Comparison of ENCODE assay signal across 21 cellular contexts in genomic region chr2:15565994-15566671, GRCh38. TPM values are rescaled to one million over a fixed set of nuclear protein-coding genes. Genes with fewer than 3 reads are reported as not detected.
DNase-seq lines count a peak whose midpoint lies in the region; ATAC-seq, FAIRE-seq and TF ChIP-seq lines count a peak whose summit lies in the region.
"Had no signal": no experiment of that assay in that cellular context is flagged by ENCODE, and none has a peak within 500 bp of the region (broad histone marks: within the 10 kb centered on the region; RNA-seq: fewer than 3 reads in every experiment).

No MANE protein-coding gene starts in this region.

- H2BK20ac ChIP-seq in IMR-90 (ENCODE audit: low read depth, low read length), result no peak overlapping the region

- H3K4me1 ChIP-seq in A549, result peaks cover 4% of the 10 kb centered on the region; the same call in 1 of the 3 replicates
- no peaks in the 10 kb centered on the region for H3K4me1 ChIP-seq in IMR-90 (ENCODE audit: control insufficient read depth, insufficient read depth, low read length)
- peaks cover 13 to 26% of the 10 kb centered on the region in 2 experiments for H3K4me1 ChIP-seq in K562 (replicated peaks in 1 of 2; ENCODE audit: control insufficient read depth in 2 of 2, insufficient read depth in 2 of 2, low read length in 2 of 2)
- H3K4me1 ChIP-seq: Caco-2 had no signal

- H3K27me3 ChIP-seq in IMR-90 (ENCODE audit: control insufficient read depth, insufficient read depth, low read length) (no peaks in the 10 kb centered on the region), K562 (ENCODE audit: control insufficient read depth in 2 of 2, insufficient read depth in 2 of 2, low read length in 2 of 2) (no peaks in the 10 kb centered on the region)
- H3K27me3 ChIP-seq: BLaER1 treated with 17β-estradiol and CSF1 and Interleukin-3, amounts not matched to agents 10 nM and 100 nM had no signal

- no peak overlapping the region for H3K18ac ChIP-seq in IMR-90 (ENCODE audit: low read depth, low read length)

- TF ChIP-seq CTCF in A549 (IDR thresholded peaks at IDR 0.05) (no peak), IMR-90 (conservative IDR thresholded peaks at IDR 0.05; ENCODE audit: low read depth, low read length) (no peak), K562 (IDR thresholded peaks at IDR 0.05 in 2 of 3, conservative IDR thresholded peaks at IDR 0.05 in 1 of 3; ENCODE audit: insufficient read depth in 2 of 3, low read depth in 1 of 3, low read length in 3 of 3) (no peak)

- CTCF ChIA-PET in A549 (lab: Yijun Ruan, JAX) (interaction anchor here (0.7 kb wide), 1 partner anchor 11 kb away, joined by 3 read pairs; no protein-coding TSS in a partner anchor), IMR-90 (lab: Yijun Ruan, JAX) (interaction anchor here (0.6 to 1.5 kb wide), 2 partner anchors 11 to 25 kb away, joined by 3 to 4 read pairs; no protein-coding TSS in a partner anchor), K562 (lab: Yijun Ruan, JAX; ENCODE audit: low intra/inter-chr PET ratio) (no interaction called here)

- no peak overlapping the region for H2AFZ ChIP-seq in IMR-90 (replicated peaks; ENCODE audit: low read length, poor library complexity)
- peak overlapping the region; percentile 66 for H2AFZ ChIP-seq in K562 (ENCODE audit: low read depth, low read length)

- no peak overlapping the region for H3K4ac ChIP-seq in IMR-90 (ENCODE audit: low read depth, low read length)

- TF ChIP-seq POLR2A in A549 (IDR thresholded peaks at IDR 0.05; ENCODE audit: low read length), result no peak
- TF ChIP-seq POLR2A in IMR-90 (IDR thresholded peaks at IDR 0.05; ENCODE audit: low read depth, low read length), result no peak
- no peak for TF ChIP-seq POLR2A in K562 (conservative IDR thresholded peaks at IDR 0.05)

- TF ChIP-seq EP300 in A549 (IDR thresholded peaks at IDR 0.05), result no peak
- TF ChIP-seq EP300 in K562 (IDR thresholded peaks at IDR 0.05; ENCODE audit: low read length), result no peak

- H4K5ac ChIP-seq in IMR-90 (ENCODE audit: low read depth, low read length), result no peak overlapping the region

- H2AK5ac ChIP-seq in IMR-90 (ENCODE audit: low read depth, low read length), result no peak overlapping the region

- H3K27ac ChIP-seq in A549 (no peak overlapping the region), IMR-90 (ENCODE audit: insufficient read depth, low read length) (no peak overlapping the region), K562 (ENCODE audit: extremely low read depth, low read depth, low read length) (no peak overlapping the region)
- H3K27ac ChIP-seq: BLaER1 treated with 17β-estradiol and CSF1 and Interleukin-3, amounts not matched to agents 10 nM and 100 nM; C4-2B had no signal

- no peaks in the 10 kb centered on the region for H3K36me3 ChIP-seq in IMR-90 (ENCODE audit: control insufficient read depth, insufficient read depth, low read length)
- H3K36me3 ChIP-seq in K562 (ENCODE audit: control insufficient read depth, insufficient read depth, low read length), result no peaks in the 10 kb centered on the region
- H3K36me3 ChIP-seq: BLaER1 treated with 17β-estradiol and CSF1 and Interleukin-3, amounts not matched to agents 10 nM and 100 nM had no signal

- no peaks in the 10 kb centered on the region for H3K9me1 ChIP-seq in IMR-90 (ENCODE audit: insufficient read depth, low read length)
- H3K9me1 ChIP-seq in K562 (ENCODE audit: control insufficient read depth, insufficient read depth, low read length), result no peaks in the 10 kb centered on the region

- ATAC-seq in A549, result no peak
- no peak for ATAC-seq in IMR-90 (ENCODE audit: low read depth)
- ATAC-seq in K562, result no peak
- ATAC-seq in GM21390 (IDR thresholded peaks at IDR 0.05; ENCODE audit: unreplicated experiment), result no peak
- ATAC-seq: CD8-positive, alpha-beta T cell; GM12878 had no signal

- 0% methylated on average over 2 of the region's 2 CpGs for WGBS in A549 (ENCODE audit: missing lambda C conversion rate)
- no CpG with 5 or more reads among the region's 2 CpGs for WGBS in IMR-90 (ENCODE audit: extremely low coverage in 2 of 2, insufficient read length in 1 of 2), 2 experiments
- WGBS in K562 (ENCODE audit: insufficient coverage, low coverage, missing lambda C conversion rate), result 44% methylated on average over 2 of the region's 2 CpGs

- H4K20me1 ChIP-seq in IMR-90 (ENCODE audit: insufficient read depth, low read length) (no peaks in the 10 kb centered on the region), K562 (replicated peaks; ENCODE audit: control insufficient read depth, insufficient read depth, low read length) (no peaks in the 10 kb centered on the region)
- H4K20me1 ChIP-seq: BLaER1 treated with 17β-estradiol and CSF1 and Interleukin-3, amounts not matched to agents 10 nM and 100 nM had no signal

- dilution Hi-C loops in IMR-90 (cut with HindIII; ENCODE audit: low sequenced_read_pairs, unreplicated experiment), result no loop called here

- intact Hi-C loops in IMR-90 (cut with micrococcal nuclease) (loop anchor here (10.0 kb wide), 2 partner anchors 391 to 521 kb away; no protein-coding TSS in a partner anchor), K562 (cut with micrococcal nuclease) (no loop called here)

- BruUV-seq in IMR-90 (replicated peaks; lab: Mats Ljungman, UMichigan) (no TSS peak), K562 (replicated peaks; lab: Mats Ljungman, UMichigan) (no TSS peak)

- H3K14ac ChIP-seq in IMR-90 (replicated peaks; ENCODE audit: low read depth, low read length), result no peak overlapping the region

- H3K56ac ChIP-seq in IMR-90 (ENCODE audit: extremely low read depth, insufficient read depth, low read length), result no peak overlapping the region

- DNase-seq in A549 (ENCODE audit: low read depth in 1 of 2, low spot score in 1 of 2) (no peak), IMR-90 (no peak), K562 (ENCODE audit: extremely low read depth in 1 of 4, low spot score in 3 of 4) (no peak), GM03348 (ENCODE audit: low spot score) (no peak)
- DNase-seq: 8988T; AML-193; Caco-2; Calu3; CD4-positive, alpha-beta T cell; CD8-positive, alpha-beta T cell; DMS79 treated with DMSO at 0.1 percent for 48 hours; GF-D8 had no signal

- POLR2A ChIA-PET in A549 (lab: Yijun Ruan, JAX) (no interaction called here), IMR-90 (lab: Charles Lee; ENCODE audit: unreplicated experiment) (no interaction called here), K562 (lab: Yijun Ruan, JAX) (interaction anchor here (1.0 to 2.2 kb wide), 2 partner anchors 11 kb away, joined by 3 to 5 read pairs; no protein-coding TSS in a partner anchor)

- in situ Hi-C loops in IMR-90 (cut with MboI; ENCODE audit: low sequenced_read_pairs) (no loop called here), K562 (cut with MboI) (no loop called here)

- H3K79me1 ChIP-seq in IMR-90 (ENCODE audit: low read depth in 1 of 2, low read length in 2 of 2), result no peaks in the 10 kb centered on the region

- no peak overlapping the region for H4K8ac ChIP-seq in IMR-90 (ENCODE audit: low read depth in 2 of 2, low read length in 2 of 2)

- H3K4me2 ChIP-seq in A549 (no peak overlapping the region), IMR-90 (ENCODE audit: low read depth, low read length) (no peak overlapping the region), K562 (ENCODE audit: insufficient read depth, low read length) (no peak overlapping the region)
- H3K4me2 ChIP-seq: BLaER1 treated with 17β-estradiol and CSF1 and Interleukin-3, amounts not matched to agents 10 nM and 100 nM had no signal

- H2BK120ac ChIP-seq in IMR-90 (ENCODE audit: low read depth, low read length), result no peak overlapping the region

- no peak overlapping the region for H3K9ac ChIP-seq in IMR-90 (ENCODE audit: low read depth, low read length)
- no peak overlapping the region for H3K9ac ChIP-seq in K562 (ENCODE audit: insufficient read depth in 1 of 2, low read depth in 2 of 2, low read length in 2 of 2)
- H3K9ac ChIP-seq: BLaER1 treated with 17β-estradiol and CSF1 and Interleukin-3, amounts not matched to agents 10 nM and 100 nM had no signal

- H2AK9ac ChIP-seq in IMR-90 (replicated peaks; ENCODE audit: low read depth, low read length, poor library complexity), result no peak overlapping the region

- H3K79me2 ChIP-seq in K562 (ENCODE audit: control insufficient read depth, insufficient read depth, low read length), result peaks cover 11% of the 10 kb centered on the region

- FAIRE-seq in A549 (lab: Jason Lieb, UNC) (no peak), K562 (lab: Jason Lieb, UNC) (no peak)
- FAIRE-seq: A204.1, D721Med, G401.6, GM12878, GM12892, GM18507 had no signal

- H3K4me3 ChIP-seq in A549 (no peak overlapping the region), IMR-90 (ENCODE audit: insufficient read depth, low read depth, low read length) (no peak overlapping the region), K562 (no peak overlapping the region)
- H3K4me3 ChIP-seq: BLaER1 treated with 17β-estradiol and CSF1 and Interleukin-3, amounts not matched to agents 10 nM and 100 nM; GM12878 had no signal

- TF ChIP-seq RAD21 in A549 (conservative IDR thresholded peaks at IDR 0.05 in 1 of 2, IDR thresholded peaks at IDR 0.05 in 1 of 2), result no peak
- no peak for TF ChIP-seq RAD21 in IMR-90 (IDR thresholded peaks at IDR 0.05; ENCODE audit: low read length)
- no peak for TF ChIP-seq RAD21 in K562 (CRISPR knock-in tag; conservative IDR thresholded peaks at IDR 0.05 in 1 of 2, IDR thresholded peaks at IDR 0.05 in 1 of 2)

- no peak overlapping the region for H2BK15ac ChIP-seq in IMR-90 (ENCODE audit: low read depth, low read length)

- H3K23ac ChIP-seq in IMR-90 (ENCODE audit: low read depth, low read length), result no peak overlapping the region

- H2BK5ac ChIP-seq in IMR-90 (ENCODE audit: low read depth, low read length, poor library complexity, severe bottlenecking), result no peak overlapping the region

- H4K91ac ChIP-seq in IMR-90 (ENCODE audit: insufficient read depth, low read depth, low read length), result no peak overlapping the region

- H3K9me3 ChIP-seq in A549, result no peaks in the 10 kb centered on the region
- no peaks in the 10 kb centered on the region for H3K9me3 ChIP-seq in IMR-90 (ENCODE audit: control insufficient read depth, insufficient read depth, low read length)
- no peaks in the 10 kb centered on the region for H3K9me3 ChIP-seq in K562 (replicated peaks; ENCODE audit: control insufficient read depth, insufficient read depth, low read depth, low read length)
- H3K9me3 ChIP-seq: BLaER1 treated with 17β-estradiol and CSF1 and Interleukin-3, amounts not matched to agents 10 nM and 100 nM; Caco-2 had no signal

RNA-seq across cellular contexts. Expression of gene NBAS, which starts 5.0 kb away (rescaled TPM):
- 34.9 and 45.1 TPM in 2 replicates for polyA plus RNA-seq in A549 (2011; rRNA removed)
- 9.7 and 11.2 TPM in 2 replicates for polyA plus RNA-seq in A549 (2012; cell fraction: cytosol; rRNA removed)
- polyA plus RNA-seq in A549 (2012; cell fraction: nucleus; rRNA removed), result 30.2 and 38.0 TPM in 2 replicates
- polyA plus RNA-seq in A549 (2017; fragmentation: RNase III; extraction: RNeasy Plus Mini Kit Qiagen cat#74134 plus additional on column Dnase treatment), result 15.9 to 16.7 TPM (median 16.6 TPM) in 3 replicates
- polyA minus RNA-seq in A549 (2011; rRNA and poly(A)+ RNA removed), result 95.3 and 103 TPM in 2 replicates
- total RNA-seq in IMR-90 (2012; rRNA removed), result 88.9 and 105 TPM in 2 replicates
- 20.4 and 22.3 TPM in 2 replicates for polyA plus RNA-seq in IMR-90 (2012; rRNA removed)
- polyA plus RNA-seq in IMR-90 (2012; cell fraction: cytosol; rRNA removed), result 12.9 and 22.1 TPM in 2 replicates
- 19.6 and 27.3 TPM in 2 replicates for polyA plus RNA-seq in IMR-90 (2012; cell fraction: nucleus; rRNA removed; ENCODE audit: low replicate concordance)
- total RNA-seq in K562 (2011; cell fraction: chromatin; rRNA removed; ENCODE audit: low replicate concordance), result 91.7 and 241 TPM in 2 replicates
- 43.5 and 55.7 TPM in 2 replicates for total RNA-seq in K562 (2011; cell fraction: nucleolus; rRNA removed)
- 65.8 and 79.2 TPM in 2 replicates for total RNA-seq in K562 (2011; cell fraction: nucleoplasm; rRNA removed)
- 69.9 and 79.6 TPM in 2 replicates for total RNA-seq in K562 (2014; rRNA removed)
- total RNA-seq in K562 (2014; rRNA removed; fragmentation: Illumina TruSeq; extraction: Trizol), result 90.3 and 91.4 TPM in 2 replicates
- 90.1 and 94.4 TPM in 2 replicates for total RNA-seq in K562 (2015; rRNA removed; fragmentation: Illumina TruSeq; extraction: Trizol)
- total RNA-seq in K562 (2021), result 91.2 and 95.8 TPM in 2 replicates
- 55.3 and 56.7 TPM in 2 replicates for polyA plus RNA-seq in K562 (2011; rRNA removed)
- polyA plus RNA-seq in K562 (2011; cell fraction: cytosol; rRNA removed), result 40.2 and 57.1 TPM in 2 replicates
- 61.7 and 63.2 TPM in 2 replicates for polyA plus RNA-seq in K562 (2011; cell fraction: nucleus; rRNA removed)
- polyA plus RNA-seq in K562 (2012), result 55.4 and 126 TPM in 2 replicates
- polyA plus RNA-seq in K562 (2014; fragmentation: Illumina TruSeq; extraction: Trizol), result 63.7 and 70.8 TPM in 2 replicates
- 10 to 100 TPM; 15.3 to 33.5 TPM for polyA plus RNA-seq in K562 (2014; fragmentation: Nextera tagmentation; extraction: Ambion mirVana)
- 43.1 and 49.5 TPM in 2 replicates for polyA plus RNA-seq in K562 (2014; rRNA removed)
- polyA minus RNA-seq in K562 (2011; rRNA and poly(A)+ RNA removed), result 182 and 229 TPM in 2 replicates
- polyA minus RNA-seq in K562 (2011; cell fraction: cytosol; rRNA and poly(A)+ RNA removed), result 75.2 and 76.4 TPM in 2 replicates
- 67.5 and 123 TPM in 2 replicates for polyA minus RNA-seq in K562 (2011; cell fraction: nucleus; rRNA and poly(A)+ RNA removed)

RNA-seq across cellular contexts. Expression of gene DDX1, which starts 25.5 kb away (rescaled TPM):
- polyA plus RNA-seq in A549 (2011; rRNA removed) (166 and 214 TPM in 2 replicates), A549 (2017; fragmentation: RNase III; extraction: RNeasy Plus Mini Kit Qiagen cat#74134 plus additional on column Dnase treatment) (157 to 176 TPM (median 160 TPM) in 3 replicates), IMR-90 (2012; rRNA removed) (62.9 and 73.6 TPM in 2 replicates), K562 (2011; rRNA removed) (143 and 249 TPM in 2 replicates), K562 (2014; fragmentation: Illumina TruSeq; extraction: Trizol) (217 and 239 TPM in 2 replicates), K562 (2014; fragmentation: Nextera tagmentation; extraction: Ambion mirVana) (100 to 1,000 TPM; 172 to 265 TPM), K562 (2014; rRNA removed) (176 and 184 TPM in 2 replicates)
- polyA plus RNA-seq in A549 (2012; cell fraction: cytosol; rRNA removed), result 60.7 and 76.3 TPM in 2 replicates
- polyA plus RNA-seq in A549 (2012; cell fraction: nucleus; rRNA removed), result 27.4 and 41.0 TPM in 2 replicates
- 34.0 and 36.3 TPM in 2 replicates for polyA minus RNA-seq in A549 (2011; rRNA and poly(A)+ RNA removed)
- total RNA-seq in IMR-90 (2012; rRNA removed) (74.9 and 108 TPM in 2 replicates), K562 (2014; rRNA removed) (116 and 118 TPM in 2 replicates), K562 (2014; rRNA removed; fragmentation: Illumina TruSeq; extraction: Trizol) (277 and 293 TPM in 2 replicates), K562 (2015; rRNA removed; fragmentation: Illumina TruSeq; extraction: Trizol) (212 and 232 TPM in 2 replicates), K562 (2021) (190 and 203 TPM in 2 replicates)
- polyA plus RNA-seq in IMR-90 (2012; cell fraction: cytosol; rRNA removed), result 8.7 and 17.2 TPM in 2 replicates
- polyA plus RNA-seq in IMR-90 (2012; cell fraction: nucleus; rRNA removed; ENCODE audit: low replicate concordance), result 3.9 and 38.1 TPM in 2 replicates
- total RNA-seq in K562 (2011; cell fraction: chromatin; rRNA removed; ENCODE audit: low replicate concordance), result 46.4 and 156 TPM in 2 replicates
- 25.7 and 32.1 TPM in 2 replicates for total RNA-seq in K562 (2011; cell fraction: nucleolus; rRNA removed)
- 53.1 and 62.4 TPM in 2 replicates for total RNA-seq in K562 (2011; cell fraction: nucleoplasm; rRNA removed)
- polyA plus RNA-seq in K562 (2011; cell fraction: cytosol; rRNA removed), result 32.5 and 67.6 TPM in 2 replicates
- 41.8 and 80.5 TPM in 2 replicates for polyA plus RNA-seq in K562 (2011; cell fraction: nucleus; rRNA removed)
- 113 and 183 TPM in 2 replicates for polyA plus RNA-seq in K562 (2012)
- polyA minus RNA-seq in K562 (2011; rRNA and poly(A)+ RNA removed), result 229 and 258 TPM in 2 replicates
- polyA minus RNA-seq in K562 (2011; cell fraction: cytosol; rRNA and poly(A)+ RNA removed), result 54.7 and 90.4 TPM in 2 replicates
- polyA minus RNA-seq in K562 (2011; cell fraction: nucleus; rRNA and poly(A)+ RNA removed), result 44.2 and 74.3 TPM in 2 replicates

Comparison
In these comparisons a context has a peak if more than half of its experiments do, and no peak if none do; other contexts are left out.
1. Of the 35 proteins assayed by ChIP-seq in both K562 and A549: peak only in K562: none; only in A549: MAFK; in both: none; in neither: 34.